Comparison of ENCODE assay signal across 17 cellular contexts in the genomic region with DNA sequence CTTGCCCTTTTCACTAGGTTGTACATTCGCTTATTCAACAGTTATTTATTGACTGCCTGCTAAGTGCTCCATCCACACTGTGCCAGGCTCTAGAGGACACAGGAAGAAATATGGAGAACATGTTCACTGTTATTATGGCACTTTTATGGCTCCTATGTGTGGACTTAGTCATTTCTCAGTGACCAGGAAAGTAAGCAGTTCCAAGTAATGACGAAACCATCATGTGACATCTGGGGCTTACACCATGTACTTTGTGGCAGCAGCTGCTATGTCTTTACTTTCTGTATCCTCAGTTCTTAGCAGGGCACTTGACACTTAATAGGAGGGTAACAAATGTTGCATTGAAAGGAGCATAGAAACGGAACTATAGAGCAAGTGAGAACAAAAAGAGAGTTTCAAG.
DNase-seq lines count a peak whose midpoint lies in the region; ATAC-seq and TF ChIP-seq lines count a peak whose summit lies in the region.
"Had no signal": no experiment of that assay in that cellular context is flagged by ENCODE, and none has a peak within 500 bp of the region (broad histone marks: within the 10 kb centered on the region; RNA-seq: fewer than 3 reads in every experiment).

No MANE protein-coding gene starts in this region.

- no peak overlapping the region for H3K27ac ChIP-seq in gastroesophageal sphincter
- no peak overlapping the region for H3K27ac ChIP-seq in transverse colon
- H3K27ac ChIP-seq: spleen had no signal

- H3K9me3 ChIP-seq in gastroesophageal sphincter (no peaks in the 10 kb centered on the region), transverse colon (no peaks in the 10 kb centered on the region)
- H3K9me3 ChIP-seq: HAP-1, spleen had no signal

- no peaks in the 10 kb centered on the region for H3K4me1 Mint-ChIP-seq in activated naive CD4-positive, alpha-beta T cell treated with anti-CD3 and anti-CD28 coated beads, Interleukin-2, amount 10 ng/mL, durations not matched to agents 7 days and 5 days
- H3K4me1 Mint-ChIP-seq in activated naive CD8-positive, alpha-beta T cell treated with anti-CD3 and anti-CD28 coated beads for 36 hours: peaks cover 3% of the 10 kb centered on the region
- H3K4me1 Mint-ChIP-seq: memory B cell had no signal

- no peaks in the 10 kb centered on the region for H3K9me3 Mint-ChIP-seq in activated naive CD4-positive, alpha-beta T cell treated with anti-CD3 and anti-CD28 coated beads, Interleukin-2, amount 50 U/mL, for 72 hours
- H3K9me3 Mint-ChIP-seq in activated naive CD4-positive, alpha-beta T cell treated with anti-CD3 and anti-CD28 coated beads, Interleukin-2, amount 10 ng/mL, durations not matched to agents 7 days and 5 days: no peaks in the 10 kb centered on the region
- no peaks in the 10 kb centered on the region for H3K9me3 Mint-ChIP-seq in activated naive CD8-positive, alpha-beta T cell treated with anti-CD3 and anti-CD28 coated beads for 36 hours
- H3K9me3 Mint-ChIP-seq: dendritic cell treated with granulocyte-macrophage colony-stimulating factor and Interleukin-4, amounts not matched to agents 40 ng/mL and 50 ng/mL, for 4 days; memory B cell; T-helper 1 cell treated with Interleukin-12 subunit alpha and Interleukin-12 subunit beta and Interleukin-4 antibody, amounts not matched to agents 30 μg/mL and 1 μg/mL, for 36 hours had no signal

- intact Hi-C loops in transverse colon (cut with DNase I; ENCODE audit: low total_unique reads): no loop called here

- WGBS in gastroesophageal sphincter (ENCODE audit: low coverage in 1 of 2), 2 donors: 86 to 96% methylated on average over 3 of the region's 3 CpGs
- 40 to 45% methylated on average over 2 to 3 of the region's 3 CpGs for WGBS in transverse colon (ENCODE audit: low coverage in 1 of 2), 2 donors

- H3K27ac Mint-ChIP-seq in activated naive CD4-positive, alpha-beta T cell treated with anti-CD3 and anti-CD28 coated beads, Interleukin-2, amount 50 U/mL, for 72 hours: no peak overlapping the region
- no peak overlapping the region for H3K27ac Mint-ChIP-seq in activated naive CD4-positive, alpha-beta T cell treated with anti-CD3 and anti-CD28 coated beads, Interleukin-2, amount 10 ng/mL, durations not matched to agents 7 days and 5 days
- no peak overlapping the region for H3K27ac Mint-ChIP-seq in activated naive CD8-positive, alpha-beta T cell treated with anti-CD3 and anti-CD28 coated beads for 36 hours
- H3K27ac Mint-ChIP-seq: dendritic cell treated with granulocyte-macrophage colony-stimulating factor and Interleukin-4, amounts not matched to agents 40 ng/mL and 50 ng/mL, for 4 days; memory B cell; T-helper 1 cell treated with Interleukin-12 subunit alpha and Interleukin-12 subunit beta and Interleukin-4 antibody, amounts not matched to agents 30 μg/mL and 1 μg/mL, for 36 hours had no signal

- ATAC-seq in activated naive CD4-positive, alpha-beta T cell treated with anti-CD3 and anti-CD28 coated beads, Interleukin-2, amount 50 U/mL, for 72 hours: peak; percentile 29 to 32
- ATAC-seq in gastroesophageal sphincter: peak; percentile 74
- ATAC-seq in GM21528 (IDR thresholded peaks at IDR 0.05; ENCODE audit: low FRiP score, unreplicated experiment): no peak
- no peak for ATAC-seq in GM18868 (IDR thresholded peaks at IDR 0.05; ENCODE audit: unreplicated experiment)

- no peak for TF ChIP-seq POLR2A in gastroesophageal sphincter (IDR thresholded peaks at IDR 0.05)
- TF ChIP-seq POLR2A in transverse colon (IDR thresholded peaks at IDR 0.05): no peak

- H3K4me3 ChIP-seq in gastroesophageal sphincter: no peak overlapping the region
- H3K4me3 ChIP-seq in transverse colon: no peak overlapping the region
- H3K4me3 ChIP-seq: HAP-1, spleen had no signal

- CTCF ChIA-PET in activated naive CD4-positive, alpha-beta T cell treated with anti-CD3 and anti-CD28 coated beads, Interleukin-2, amount 10 ng/mL, durations not matched to agents 7 days and 5 days (lab: Charles Lee): interaction anchor here (1.2 kb wide), 1 partner anchor 49 kb away, joined by 3 read pairs; no protein-coding TSS in a partner anchor

- H3K36me3 ChIP-seq in gastroesophageal sphincter (peaks cover 0 to 27% of the 10 kb centered on the region in 2 donors), transverse colon (no peaks in the 10 kb centered on the region)
- H3K36me3 ChIP-seq: HAP-1, spleen had no signal

- no peak overlapping the region for H3K4me3 Mint-ChIP-seq in activated naive CD4-positive, alpha-beta T cell treated with anti-CD3 and anti-CD28 coated beads, Interleukin-2, amount 10 ng/mL, durations not matched to agents 7 days and 5 days
- no peak overlapping the region for H3K4me3 Mint-ChIP-seq in activated naive CD8-positive, alpha-beta T cell treated with anti-CD3 and anti-CD28 coated beads for 36 hours
- H3K4me3 Mint-ChIP-seq: dendritic cell treated with granulocyte-macrophage colony-stimulating factor and Interleukin-4, amounts not matched to agents 40 ng/mL and 50 ng/mL, for 4 days; memory B cell; T-helper 1 cell treated with Interleukin-12 subunit alpha and Interleukin-12 subunit beta and Interleukin-4 antibody, amounts not matched to agents 30 μg/mL and 1 μg/mL, for 36 hours had no signal

- TF ChIP-seq EP300 in gastroesophageal sphincter (IDR thresholded peaks at IDR 0.05): no peak
- peak; percentile 46 for TF ChIP-seq EP300 in transverse colon (IDR thresholded peaks at IDR 0.05; ENCODE audit: low read depth)

- H3K27me3 Mint-ChIP-seq in activated naive CD4-positive, alpha-beta T cell treated with anti-CD3 and anti-CD28 coated beads, Interleukin-2, amount 10 ng/mL, durations not matched to agents 7 days and 5 days: peaks cover 4% of the 10 kb centered on the region
- peaks cover 6% of the 10 kb centered on the region for H3K27me3 Mint-ChIP-seq in activated naive CD8-positive, alpha-beta T cell treated with anti-CD3 and anti-CD28 coated beads for 36 hours
- H3K27me3 Mint-ChIP-seq: dendritic cell treated with granulocyte-macrophage colony-stimulating factor and Interleukin-4, amounts not matched to agents 40 ng/mL and 50 ng/mL, for 4 days; memory B cell had no signal

- TF ChIP-seq CTCF in gastroesophageal sphincter (IDR thresholded peaks at IDR 0.05) (no peak), transverse colon (IDR thresholded peaks at IDR 0.05) (no peak)

- DNase-seq in activated naive CD4-positive, alpha-beta T cell treated with anti-CD3 and anti-CD28 coated beads, Interleukin-2, amount 50 U/mL, for 72 hours (ENCODE audit: low spot score in 2 of 2): no peak
- DNase-seq in activated naive CD4-positive, alpha-beta T cell treated with anti-CD3 and anti-CD28 coated beads, Interleukin-2, amount 10 ng/mL, durations not matched to agents 7 days and 5 days: no peak
- DNase-seq in NCI-H69 (lab: John Stamatoyannopoulos, UW) (peak; percentile 45), transverse colon (no peak)
- no peak for DNase-seq in activated naive CD8-positive, alpha-beta T cell treated with anti-CD3 and anti-CD28 coated beads for 36 hours
- DNase-seq: activated CD4-positive, alpha-beta T cell treated with anti-CD3 and anti-CD28 coated beads for 48 hours; activated T-cell treated with anti-CD3 and anti-CD28 coated beads, Interleukin-2, amount 50 U/mL, for 48 hours; NCI-H2171 treated with DMSO at 0.1 percent for 48 hours; spleen; substantia nigra had no signal

- no peaks in the 10 kb centered on the region for H3K36me3 Mint-ChIP-seq in activated naive CD4-positive, alpha-beta T cell treated with anti-CD3 and anti-CD28 coated beads, Interleukin-2, amount 50 U/mL, for 72 hours
- H3K36me3 Mint-ChIP-seq in activated naive CD4-positive, alpha-beta T cell treated with anti-CD3 and anti-CD28 coated beads, Interleukin-2, amount 10 ng/mL, durations not matched to agents 7 days and 5 days: no peaks in the 10 kb centered on the region
- H3K36me3 Mint-ChIP-seq in activated naive CD8-positive, alpha-beta T cell treated with anti-CD3 and anti-CD28 coated beads for 36 hours: no peaks in the 10 kb centered on the region
- H3K36me3 Mint-ChIP-seq: memory B cell had no signal

- in situ Hi-C loops in transverse colon (cut with MboI; ENCODE audit: low pct_ligation_motif_present in 1 of 4, low pct_unique_long_range_greater_than_20kb in 1 of 4, low sequenced_read_pairs in 3 of 4): no loop called here

- H3K27me3 ChIP-seq in gastroesophageal sphincter: no peaks in the 10 kb centered on the region
- H3K27me3 ChIP-seq in transverse colon: no peaks in the 10 kb centered on the region
- H3K27me3 ChIP-seq: spleen had no signal

- H3K4me1 ChIP-seq in gastroesophageal sphincter (no peaks in the 10 kb centered on the region), transverse colon (peaks cover 0 to 11% (median 0%) of the 10 kb centered on the region in 4 donors)
- H3K4me1 ChIP-seq: spleen had no signal

Comparison
In these comparisons a context has a peak if more than half of its experiments do, and no peak if none do; other contexts are left out.
1. ATAC-seq: peak in activated naive CD4-positive, alpha-beta T cell treated with anti-CD3 and anti-CD28 coated beads, Interleukin-2, amount 50 U/mL, for 72 hours (2 of 2) and gastroesophageal sphincter (single experiment); none in GM21528 (single experiment) and GM18868 (single experiment).